In genomic region chr2:38156262-38156835, GRCh38 we compare ENCODE assay signal across 22 cellular contexts.
"Had no signal": no experiment of that assay in that cellular context is flagged by ENCODE, and none has a peak within 500 bp of the region (broad histone marks: within the 10 kb centered on the region; RNA-seq: fewer than 3 reads in every experiment).

No MANE protein-coding gene starts in this region.

- H3K27ac ChIP-seq: body of pancreas, lower lobe of right lung, ovary, psoas muscle, right atrium auricular region, upper lobe of right lung had no signal

- ATAC-seq: activated T-cell treated with anti-CD3 and anti-CD28 coated beads, Interleukin-2, amount 50 U/mL, for 4 hours; body of pancreas; heart left ventricle; left colon; lower lobe of right lung; naive thymus-derived CD8-positive, alpha-beta T cell; psoas muscle; stimulated activated naive CD8-positive, alpha-beta T cell treated with anti-CD3 and anti-CD28 coated beads, Interleukin-15, Interleukin-2, amounts not matched to agents 100 U/mL and 50 U/mL, for 24 hours; upper lobe of right lung had no signal

- H3K9me3 Mint-ChIP-seq: activated naive CD4-positive, alpha-beta T cell treated with anti-CD3 and anti-CD28 coated beads for 36 hours; activated naive CD8-positive, alpha-beta T cell treated with anti-CD3 and anti-CD28 coated beads, Interleukin-2, amount 10 ng/mL, durations not matched to agents 7 days and 5 days; activated T-cell treated with anti-CD3 and anti-CD28 coated beads, Interleukin-2, amount 50 U/mL, for 4 hours; naive thymus-derived CD8-positive, alpha-beta T cell had no signal

- H3K36me3 Mint-ChIP-seq: activated naive CD8-positive, alpha-beta T cell treated with anti-CD3 and anti-CD28 coated beads, Interleukin-2, amount 10 ng/mL, durations not matched to agents 7 days and 5 days; naive thymus-derived CD8-positive, alpha-beta T cell had no signal

- H3K4me3 ChIP-seq: body of pancreas, heart left ventricle, lower lobe of right lung, ovary, psoas muscle, right atrium auricular region, upper lobe of right lung had no signal

- H3K4me1 Mint-ChIP-seq: activated naive CD8-positive, alpha-beta T cell treated with anti-CD3 and anti-CD28 coated beads, Interleukin-2, amount 10 ng/mL, durations not matched to agents 7 days and 5 days; naive thymus-derived CD8-positive, alpha-beta T cell had no signal

- H3K27me3 ChIP-seq: body of pancreas, heart left ventricle, ovary, right atrium auricular region, upper lobe of right lung had no signal

- H3K9me3 ChIP-seq: body of pancreas, heart left ventricle, lower lobe of right lung, ovary, psoas muscle, right atrium auricular region, upper lobe of right lung had no signal

- H3K4me3 Mint-ChIP-seq: activated naive CD4-positive, alpha-beta T cell treated with anti-CD3 and anti-CD28 coated beads for 36 hours; activated naive CD8-positive, alpha-beta T cell treated with anti-CD3 and anti-CD28 coated beads, Interleukin-2, amount 10 ng/mL, durations not matched to agents 7 days and 5 days; activated T-cell treated with anti-CD3 and anti-CD28 coated beads, Interleukin-2, amount 50 U/mL, for 4 hours; naive thymus-derived CD8-positive, alpha-beta T cell had no signal

- H3K27ac Mint-ChIP-seq: activated naive CD4-positive, alpha-beta T cell treated with anti-CD3 and anti-CD28 coated beads for 36 hours; activated naive CD8-positive, alpha-beta T cell treated with anti-CD3 and anti-CD28 coated beads, Interleukin-2, amount 10 ng/mL, durations not matched to agents 7 days and 5 days; naive thymus-derived CD8-positive, alpha-beta T cell had no signal

- H3K4me1 ChIP-seq: body of pancreas, psoas muscle had no signal

- DNase-seq: activated CD4-positive, alpha-beta T cell treated with anti-CD3 and anti-CD28 coated beads for 4 hours; activated CD4-positive, alpha-beta T cell treated with anti-CD3 and anti-CD28 coated beads, Interleukin-2, amount 50 U/mL, for 48 hours; activated CD4-positive, CD25-positive, alpha-beta regulatory T cell; activated CD8-positive, alpha-beta memory T cell treated with anti-CD3 and anti-CD28 coated beads, Interleukin-2, amount 50 U/mL, for 48 hours; activated effector memory CD4-positive, alpha-beta T cell treated with Interleukin-2 at 50 U/mL for 16 hours; activated naive CD4-positive, alpha-beta T cell treated with anti-CD3 and anti-CD28 coated beads for 36 hours; activated naive CD8-positive, alpha-beta T cell treated with anti-CD3 and anti-CD28 coated beads, Interleukin-2, amount 10 ng/mL, durations not matched to agents 7 days and 5 days; activated T-cell treated with anti-CD3 and anti-CD28 coated beads, Interleukin-2, amount 50 U/mL, for 4 hours; amygdala; body of pancreas; heart left ventricle; left colon; lower lobe of right lung; naive thymus-derived CD8-positive, alpha-beta T cell; ovary; psoas muscle; stimulated activated CD4-positive, alpha-beta T cell treated with anti-CD3 and anti-CD28 coated beads, Interleukin-12 subunit alpha, Interleukin-12 subunit beta, amount 100 ng/mL, for 4 hours; stimulated activated CD4-positive, alpha-beta T cell treated with anti-CD3 and anti-CD28 coated beads, Interleukin-4, amount 100 ng/mL, for 4 hours; stimulated activated naive CD8-positive, alpha-beta T cell treated with anti-CD3 and anti-CD28 coated beads, Interleukin-15, Interleukin-2, amounts not matched to agents 100 U/mL and 50 U/mL, for 24 hours; T-helper 9 cell; upper lobe of right lung had no signal

- H3K36me3 ChIP-seq: heart left ventricle, lower lobe of right lung, ovary, right atrium auricular region, upper lobe of right lung had no signal
